ENCODE assay signal across 1 cellular context in the genomic region with DNA sequence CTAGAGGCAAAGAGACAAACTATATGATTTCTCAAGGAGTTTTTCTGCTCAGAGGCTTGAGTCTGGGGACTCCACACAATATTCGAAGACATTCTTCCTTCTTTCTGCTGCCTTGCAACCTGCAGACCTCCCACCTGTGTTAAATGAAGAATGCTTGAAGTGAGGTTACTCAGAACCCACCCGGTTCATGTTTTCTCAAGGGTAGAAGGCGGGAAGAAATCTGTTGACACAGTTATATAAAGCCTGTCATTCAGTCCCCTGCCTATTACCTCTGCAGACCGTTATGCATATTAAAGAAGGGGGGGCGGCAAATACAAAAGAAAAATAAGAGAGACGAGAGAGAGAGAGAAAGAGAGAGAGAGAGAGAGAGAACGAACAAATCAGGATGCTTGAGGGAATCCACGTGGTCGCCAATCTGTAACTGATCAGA.
TF ChIP-seq lines count a peak whose summit lies in the region.

No MANE protein-coding gene starts in this region.

TF ChIP-seq in GM23338, 12 proteins besides CTCF, POLR2A, EP300 and RAD21 (continued from another document):
- TF ChIP-seq ZNF462 (CRISPR knock-in tag; IDR thresholded peaks at IDR 0.05), result no peak
- no peak for TF ChIP-seq POLR2AphosphoS5 (IDR thresholded peaks at IDR 0.05; ENCODE audit: low read depth)
- TF ChIP-seq JUNB (IDR thresholded peaks at IDR 0.05; ENCODE audit: unreplicated experiment), result no peak
- no peak for TF ChIP-seq REST (IDR thresholded peaks at IDR 0.05; ENCODE audit: unreplicated experiment)
